10 cellular contexts compared by ENCODE assay signal in the genomic region with DNA sequence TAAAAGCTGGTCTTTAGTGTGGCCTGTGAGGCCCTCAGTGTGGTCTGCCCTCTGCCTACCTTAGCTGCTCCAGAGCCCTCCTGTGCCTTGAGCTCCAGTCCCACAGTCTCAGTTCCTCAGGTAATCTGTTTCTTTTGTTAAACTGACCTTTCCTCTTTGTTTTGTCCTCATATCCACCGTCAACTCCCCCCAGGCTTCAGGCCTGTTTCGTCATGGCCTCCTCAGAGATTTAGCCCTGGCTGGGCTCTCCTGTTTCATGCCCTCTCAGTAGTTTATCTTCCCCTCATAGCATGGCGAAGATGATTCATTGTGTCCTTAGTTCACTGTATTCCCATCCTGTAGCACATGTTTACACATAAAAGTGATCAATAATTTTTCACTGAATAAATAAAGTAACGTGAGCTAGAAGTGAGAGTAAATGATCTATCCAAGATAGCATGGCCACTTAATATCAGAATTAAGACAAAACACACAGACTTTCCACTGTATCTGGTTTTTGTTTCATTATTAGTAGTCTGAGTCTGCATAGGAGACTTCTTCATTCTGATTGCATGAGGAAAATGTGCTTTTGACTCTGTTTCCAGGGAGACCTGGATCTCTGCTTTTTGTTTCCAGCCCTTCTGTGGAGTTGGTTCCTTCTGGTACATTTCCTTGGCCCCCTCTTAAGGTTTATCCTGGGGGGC.
DNase-seq lines count a peak whose midpoint lies in the region; ATAC-seq and TF ChIP-seq lines count a peak whose summit lies in the region.
"Had no signal": no experiment of that assay in that cellular context is flagged by ENCODE, and none has a peak within 500 bp of the region (broad histone marks: within the 10 kb centered on the region; RNA-seq: fewer than 3 reads in every experiment).

No MANE protein-coding gene starts in this region.

- no peak for DNase-seq in stimulated activated effector memory CD8-positive, alpha-beta T cell treated with anti-CD3 and anti-CD28 coated beads, Interleukin-12 subunit alpha, Interleukin-12 subunit beta, amount 100 ng/mL, for 72 hours (ENCODE audit: low spot score in 2 of 2)
- DNase-seq in psoas muscle (no peak), natural killer cell (no peak), NCI-H524 treated with DMSO at 0.1 percent for 48 hours (lab: John Stamatoyannopoulos, UW) (no peak)
- DNase-seq: NCI-H226; stimulated activated CD4-positive, alpha-beta T cell treated with anti-CD3 and anti-CD28 coated beads, Interleukin-2, amount 100 ng/mL, for 24 hours had no signal

- no peaks in the 10 kb centered on the region for H3K9me3 Mint-ChIP-seq in stimulated activated effector memory CD8-positive, alpha-beta T cell treated with anti-CD3 and anti-CD28 coated beads, Interleukin-12 subunit alpha, Interleukin-12 subunit beta, amount 100 ng/mL, for 72 hours
- H3K9me3 Mint-ChIP-seq in natural killer cell, result no peaks in the 10 kb centered on the region

- WGBS in psoas muscle, 3 donors, result 83 to 89% (median 84%) methylated on average over 4 of the region's 4 CpGs

- ATAC-seq in GM19025 (IDR thresholded peaks at IDR 0.05; ENCODE audit: low read depth, unreplicated experiment), result peak; percentile 91
- ATAC-seq in HG02571 (IDR thresholded peaks at IDR 0.05; ENCODE audit: unreplicated experiment), result peak; percentile 91
- ATAC-seq in stimulated activated effector memory CD8-positive, alpha-beta T cell treated with anti-CD3 and anti-CD28 coated beads, Interleukin-12 subunit alpha, Interleukin-12 subunit beta, amount 100 ng/mL, for 72 hours, result peak; percentile 81
- ATAC-seq in psoas muscle, result no peak
- ATAC-seq in natural killer cell, result no peak

- H3K4me1 Mint-ChIP-seq in stimulated activated effector memory CD8-positive, alpha-beta T cell treated with anti-CD3 and anti-CD28 coated beads, Interleukin-12 subunit alpha, Interleukin-12 subunit beta, amount 100 ng/mL, for 72 hours, result peaks cover 10% of the 10 kb centered on the region
- H3K4me1 Mint-ChIP-seq in natural killer cell, result peaks cover 0 to 10% of the 10 kb centered on the region in 2 donors

- H3K9me3 ChIP-seq in HUES6 (ENCODE audit: control insufficient read depth, insufficient read depth, low read depth, low read length) (peaks cover 7% of the 10 kb centered on the region), psoas muscle (no peaks in the 10 kb centered on the region)

- TF ChIP-seq CTCF in psoas muscle (IDR thresholded peaks at IDR 0.05) (no peak), natural killer cell (IDR thresholded peaks at IDR 0.05) (no peak)

- no peak overlapping the region for H3K27ac Mint-ChIP-seq in stimulated activated effector memory CD8-positive, alpha-beta T cell treated with anti-CD3 and anti-CD28 coated beads, Interleukin-12 subunit alpha, Interleukin-12 subunit beta, amount 100 ng/mL, for 72 hours
- H3K27ac Mint-ChIP-seq in natural killer cell, result no peak overlapping the region

- H3K36me3 ChIP-seq in HUES6 (ENCODE audit: control insufficient read depth, insufficient read depth, low read length) (no peaks in the 10 kb centered on the region), psoas muscle (ENCODE audit: insufficient read depth in 1 of 2, low read depth in 1 of 2) (no peaks in the 10 kb centered on the region)

- 0 out of 2 replicates have a peak overlapping the region, but pooled peaks have one; percentile 30 for H3K27ac ChIP-seq in HUES6 (ENCODE audit: low read depth, low read length)
- H3K27ac ChIP-seq in psoas muscle, result no peak overlapping the region
- H3K27ac ChIP-seq: coronary artery had no signal

- H3K27me3 ChIP-seq in HUES6 (ENCODE audit: control insufficient read depth, insufficient read depth, low read length) (no peaks in the 10 kb centered on the region), psoas muscle (ENCODE audit: insufficient read depth in 3 of 3, low read length in 2 of 3) (no peaks in the 10 kb centered on the region)

- H3K4me3 Mint-ChIP-seq in stimulated activated effector memory CD8-positive, alpha-beta T cell treated with anti-CD3 and anti-CD28 coated beads, Interleukin-12 subunit alpha, Interleukin-12 subunit beta, amount 100 ng/mL, for 72 hours, result no peak overlapping the region
- no peak overlapping the region for H3K4me3 Mint-ChIP-seq in natural killer cell

- H3K9ac ChIP-seq in HUES6 (ENCODE audit: low read length), result no peak overlapping the region

- intact Hi-C loops in psoas muscle (cut with DNase I) (no loop called here), natural killer cell (cut with micrococcal nuclease) (no loop called here)

- no peaks in the 10 kb centered on the region for H3K27me3 Mint-ChIP-seq in natural killer cell (ENCODE audit: low read depth in 2 of 2)

- H3K4me3 ChIP-seq in HUES6 (ENCODE audit: low read depth, low read length) (no peak overlapping the region), psoas muscle (no peak overlapping the region)
- H3K4me3 ChIP-seq: coronary artery had no signal

- H3K36me3 Mint-ChIP-seq in stimulated activated effector memory CD8-positive, alpha-beta T cell treated with anti-CD3 and anti-CD28 coated beads, Interleukin-12 subunit alpha, Interleukin-12 subunit beta, amount 100 ng/mL, for 72 hours, result no peaks in the 10 kb centered on the region
- no peaks in the 10 kb centered on the region for H3K36me3 Mint-ChIP-seq in natural killer cell

- peaks cover 19% of the 10 kb centered on the region for H3K4me1 ChIP-seq in HUES6 (ENCODE audit: control insufficient read depth, insufficient read depth, low read length)
- H3K4me1 ChIP-seq in psoas muscle, result no peaks in the 10 kb centered on the region

Comparison
In these comparisons a context has a peak if more than half of its experiments do, and no peak if none do; other contexts are left out.
1. ATAC-seq: peak in GM19025 (single experiment), HG02571 (single experiment) and stimulated activated effector memory CD8-positive, alpha-beta T cell treated with anti-CD3 and anti-CD28 coated beads, Interleukin-12 subunit alpha, Interleukin-12 subunit beta, amount 100 ng/mL, for 72 hours (single experiment); none in psoas muscle (0 of 4) and natural killer cell (0 of 3).